Comparison of ENCODE assay signal across 8 cellular contexts in the genomic region with DNA sequence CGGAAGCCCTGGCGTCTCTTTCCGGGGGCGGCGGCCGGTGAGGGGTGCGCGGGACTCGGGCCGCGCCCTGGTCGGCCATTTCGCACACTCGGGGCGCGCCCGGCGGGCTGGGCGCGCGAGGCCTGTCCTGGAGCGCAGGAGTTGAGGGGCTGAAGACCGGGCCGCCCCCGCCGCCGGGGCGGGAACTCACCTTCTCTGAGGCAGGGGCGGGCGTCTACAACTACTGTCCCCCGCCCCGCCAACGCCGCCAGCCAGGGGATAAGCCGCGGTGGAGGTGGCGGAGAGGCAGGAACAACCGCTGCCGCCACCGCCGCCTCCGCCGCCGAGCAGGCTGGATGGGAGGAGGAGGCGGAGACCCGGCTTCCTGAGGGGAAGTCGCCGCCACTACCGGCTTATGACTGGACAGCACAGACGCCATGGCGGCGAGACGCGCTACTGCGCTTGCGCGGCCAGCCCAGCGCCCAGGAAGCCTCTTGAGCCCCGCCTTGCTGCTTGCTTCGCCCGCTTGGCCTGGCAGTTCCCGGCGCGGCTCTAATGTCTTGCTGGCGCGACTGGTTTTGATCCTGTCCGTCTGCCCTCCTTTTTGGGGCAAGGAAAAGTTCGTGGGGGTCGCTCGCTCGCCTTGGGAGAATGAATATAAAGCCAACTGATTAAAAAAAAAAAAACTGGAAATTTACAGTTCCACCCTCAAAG. TPM values are rescaled to one million over a fixed set of nuclear protein-coding genes. Genes with fewer than 3 reads are reported as not detected.
DNase-seq lines count a peak whose midpoint lies in the region; ATAC-seq and TF ChIP-seq lines count a peak whose summit lies in the region.

A gene (minus strand): TSS at position 348 of the 693 bp plus-strand sequence. CDS start 27,220 bp downstream, outside the sequence.

- H3K4me1 Mint-ChIP-seq in nephron, result peaks cover 51% of the 10 kb centered on the region

- H3K4me3 Mint-ChIP-seq in nephron, result peak within 1 kb of the TSS; percentile 92 to 96 (median 95)

- H3K27ac Mint-ChIP-seq in nephron, result peak within 1 kb of the TSS; percentile 98 to 99 (median 99)

- no peaks in the 10 kb centered on the region for H3K9me3 ChIP-seq in HAP-1
- no peaks in the 10 kb centered on the region for H3K9me3 ChIP-seq in MG63

- H3K27me3 Mint-ChIP-seq in nephron (ENCODE audit: low read depth), result no peaks in the 10 kb centered on the region

- peaks cover 13% of the 10 kb centered on the region for H3K4me1 ChIP-seq in HAP-1

- peak; percentile 4 for TF ChIP-seq CTCF in fibroblast of the aortic adventitia (IDR thresholded peaks at IDR 0.05; ENCODE audit: insufficient read depth, low read length)
- TF ChIP-seq CTCF in nephron (IDR thresholded peaks at IDR 0.05; ENCODE audit: unreplicated experiment in 3 of 3), result no peak

- H3K4me3 ChIP-seq in HAP-1 (peak within 1 kb of the TSS; percentile 84), MG63 (peak within 1 kb of the TSS; percentile 89), fibroblast of the aortic adventitia (ENCODE audit: low read depth, low read length) (peak within 1 kb of the TSS; percentile 93)

- in situ Hi-C loops in G401 (cut with HindIII; ENCODE audit: low sequenced_read_pairs), result no loop called here
- in situ Hi-C loops in HAP-1 (cut with MboI; ENCODE audit: low sequenced_read_pairs), result loop anchor here (25.0 kb wide), 1 partner anchor 407 kb away; a partner anchor contains a TSS

- peaks cover 19% of the 10 kb centered on the region for H3K36me3 Mint-ChIP-seq in nephron (ENCODE audit: low read depth)

- DNase-seq in G401 (ENCODE audit: low spot score), result peak; percentile 96
- DNase-seq in HAP-1 (ENCODE audit: low spot score in 2 of 2), result peak; percentile 84 to 92
- DNase-seq in MG63, result peak; percentile 94
- DNase-seq in SHP77 (lab: John Stamatoyannopoulos, UW), result peak; percentile 77 to 85
- peak; percentile 92 for DNase-seq in activated effector memory CD4-positive, alpha-beta T cell treated with Interleukin-2 at 50 U/mL for 16 hours
- DNase-seq in fibroblast of the aortic adventitia (ENCODE audit: low read depth), result peak; percentile 97
- peak; percentile 93 for DNase-seq in stimulated activated naive CD8-positive, alpha-beta T cell treated with anti-CD3 and anti-CD28 coated beads, Interleukin-15, Interleukin-2, amounts not matched to agents 100 U/mL and 50 U/mL, for 24 hours

- ATAC-seq in stimulated activated naive CD8-positive, alpha-beta T cell treated with anti-CD3 and anti-CD28 coated beads, Interleukin-15, Interleukin-2, amounts not matched to agents 100 U/mL and 50 U/mL, for 24 hours, result peak; percentile 88

- H3K36me3 ChIP-seq in HAP-1 (replicated peaks) (0 out of 2 replicates have a peak, but pooled peaks cover 2% of the 10 kb centered on the region), MG63 (peaks cover 33% of the 10 kb centered on the region)

- no peaks in the 10 kb centered on the region for H3K27me3 ChIP-seq in HAP-1 (ENCODE audit: low read depth)
- H3K27me3 ChIP-seq in MG63, result no peaks in the 10 kb centered on the region

- H3K9me3 Mint-ChIP-seq in nephron, result no peaks in the 10 kb centered on the region

RNA-seq across cellular contexts. Expression of the gene that starts here (rescaled TPM):
- 16.4 and 19.6 TPM in 2 replicates for total RNA-seq in G401 (2014; rRNA removed; shearing (Covaris generic))
- 23.5 and 24.8 TPM in 2 replicates for total RNA-seq in MG63 (2014; rRNA removed; shearing (Covaris generic); ENCODE audit: low replicate concordance)
- total RNA-seq in fibroblast of the aortic adventitia (ENCODE audit: low replicate concordance), result 15.1 and 43.2 TPM in 2 replicates

Comparison
In these comparisons a context has a peak if more than half of its experiments do, and no peak if none do; other contexts are left out.
1. Peak in every context shown above with its lines: DNase-seq, ATAC-seq and H3K4me3 ChIP-seq.